ENCODE assay signal across 13 cellular contexts in the genomic region with DNA sequence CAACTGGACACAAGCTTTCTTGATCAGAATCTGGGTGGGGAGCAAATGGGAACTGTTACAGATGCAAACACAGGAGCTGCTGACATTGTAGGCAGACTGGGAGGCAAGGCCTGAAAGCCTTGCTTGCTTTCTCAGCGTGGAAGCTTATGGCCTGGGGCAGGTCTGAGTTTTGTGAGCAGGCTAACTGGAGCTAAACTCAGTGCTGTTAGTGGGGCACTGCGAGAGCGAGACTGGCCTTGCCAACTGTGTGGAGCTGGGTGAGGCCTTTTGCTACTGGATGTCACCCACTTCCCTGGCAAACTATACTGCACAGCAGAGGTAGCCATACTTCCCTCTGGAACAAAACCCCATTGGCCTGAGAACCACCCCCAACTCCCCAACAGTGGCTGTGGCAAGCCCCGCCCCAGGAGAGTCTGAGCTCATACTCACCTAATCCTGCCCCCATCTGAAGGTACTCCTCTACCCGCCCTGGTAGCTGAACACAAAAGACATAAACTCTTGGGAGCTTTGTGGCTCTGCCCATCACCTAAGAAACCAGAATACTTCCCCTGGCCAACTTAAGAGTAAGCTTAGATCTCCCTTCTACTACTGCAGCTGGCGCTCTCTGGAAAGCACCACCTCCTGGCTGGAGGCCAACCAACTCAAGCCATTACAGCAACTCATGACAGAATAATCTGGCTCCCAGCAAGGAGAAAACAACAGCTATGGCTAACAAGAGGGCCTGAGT. TPM values are rescaled to one million over a fixed set of nuclear protein-coding genes. Genes with fewer than 3 reads are reported as not detected.
A peak's percentile ranks its signal among the peaks of the same experiment; 100 is the strongest.
DNase-seq lines count a peak whose midpoint lies in the region; ATAC-seq, FAIRE-seq and TF ChIP-seq lines count a peak whose summit lies in the region.
"Had no signal": no experiment of that assay in that cellular context is flagged by ENCODE, and none has a peak within 500 bp of the region (broad histone marks: within the 10 kb centered on the region; RNA-seq: fewer than 3 reads in every experiment).

No MANE protein-coding gene starts in this region.

- H3K4me1 ChIP-seq in GM12878 (ENCODE audit: control insufficient read depth, insufficient read depth, low read length) (no peaks in the 10 kb centered on the region), tibial nerve (no peaks in the 10 kb centered on the region)

- no peak for TF ChIP-seq RAD21 in GM12878 (IDR thresholded peaks at IDR 0.05; ENCODE audit: insufficient read depth, low read depth, low read length)

- H3K27ac ChIP-seq in GM12878 (ENCODE audit: control insufficient read depth, insufficient read depth) (no peak overlapping the region), tibial nerve (no peak overlapping the region)
- H3K27ac ChIP-seq: HL-60 had no signal

- RAD21 ChIA-PET in GM12878 (lab: Charles Lee; ENCODE audit: unreplicated experiment), result interaction anchor here (0.9 to 2.3 kb wide), 4 partner anchors 9 to 46 kb away, joined by 4 to 7 read pairs (median 6); no protein-coding TSS in a partner anchor

- no peak overlapping the region for H3K4me2 ChIP-seq in GM12878 (ENCODE audit: control insufficient read depth, insufficient read depth)

- H3K4me3 ChIP-seq in GM12878 (no peak overlapping the region), tibial nerve (no peak overlapping the region)

- no TSS peak for BruUV-seq in GM12878 (replicated peaks; lab: Mats Ljungman, UMichigan)

- no peak overlapping the region for H2AFZ ChIP-seq in GM12878 (ENCODE audit: control insufficient read depth, low read depth, low read length)

- no peak for TF ChIP-seq EP300 in GM12878 (IDR thresholded peaks at IDR 0.05; ENCODE audit: borderline replicate concordance in 1 of 2, control insufficient read depth in 1 of 2, low read depth in 2 of 2, low read length in 2 of 2)
- no peak for TF ChIP-seq EP300 in tibial nerve (IDR thresholded peaks at IDR 0.05)

- CTCF ChIA-PET in GM12878 (lab: Yijun Ruan, JAX), result interaction anchor here (1.1 to 2.3 kb wide), 12 partner anchors 9 to 183 kb away, joined by 3 to 11 read pairs (median 4); no protein-coding TSS in a partner anchor

- no peak for FAIRE-seq in GM12878 (lab: Jason Lieb, UNC)

- DNase-seq in ACHN (peak; percentile 43), H4 (ENCODE audit: low spot score) (peak; percentile 10), GM12878 (ENCODE audit: low read depth, low spot score) (no peak), left ventricle myocardium superior (peak; percentile 58), G401 (ENCODE audit: low spot score) (no peak), tibial nerve (ENCODE audit: low spot score in 2 of 2) (no peak)
- DNase-seq: activated gamma-delta T cell, NCI-H1694 treated with DMSO at 0.1 percent for 48 hours, SIG-M5 had no signal

- in situ Hi-C loops in ACHN (cut with HindIII; ENCODE audit: low pct_ligation_motif_present, low pct_unique_long_range_greater_than_20kb, low sequenced_read_pairs) (no loop called here), GM12878 (cut with MboI) (no loop called here), G401 (cut with HindIII; ENCODE audit: low sequenced_read_pairs) (no loop called here)

- H3K27me3 ChIP-seq in GM12878 (replicated peaks in 1 of 2; ENCODE audit: control insufficient read depth in 2 of 2, insufficient read depth in 2 of 2, low read length in 1 of 2), result no peaks in the 10 kb centered on the region
- no peaks in the 10 kb centered on the region for H3K27me3 ChIP-seq in tibial nerve

- H4K20me1 ChIP-seq in GM12878 (ENCODE audit: control insufficient read depth, insufficient read depth), result no peaks in the 10 kb centered on the region

- H3K9me3 ChIP-seq in GM12878 (replicated peaks; ENCODE audit: control insufficient read depth, insufficient read depth, low read length) (no peaks in the 10 kb centered on the region), tibial nerve (no peaks in the 10 kb centered on the region)

- intact Hi-C loops in GM12878 (cut with micrococcal nuclease; ENCODE audit: unreplicated experiment) (no loop called here), left ventricle myocardium superior (cut with micrococcal nuclease) (no loop called here)

- no peak overlapping the region for H3K9ac ChIP-seq in GM12878 (ENCODE audit: control insufficient read depth, insufficient read depth, low read length)

- ATAC-seq in GM12878 (peak; percentile 84), left ventricle myocardium superior (peak; percentile 45), GM21381 (IDR thresholded peaks at IDR 0.05; ENCODE audit: unreplicated experiment) (no peak), GM18511 (IDR thresholded peaks at IDR 0.05; ENCODE audit: unreplicated experiment) (no peak)
- ATAC-seq: activated CD4-positive, CD25-positive, alpha-beta regulatory T cell treated with anti-CD3 and anti-CD28 coated beads, Interleukin-2, amount 50 U/mL, for 24 hours had no signal

- 13% methylated on average over 4 of the region's 6 CpGs for WGBS in GM12878 (ENCODE audit: insufficient coverage, insufficient replicate concordance, low lambda C conversion rate, missing lambda C conversion rate)
- 87 to 89% methylated on average over 5 to 6 of the region's 6 CpGs for WGBS in tibial nerve, 2 donors

- SMC1A ChIA-PET in GM12878 (lab: Charles Lee; ENCODE audit: uncharacterized antibody, unreplicated experiment), result interaction anchor here (0.7 to 5.3 kb wide), 10 partner anchors 9 to 182 kb away, joined by 3 to 23 read pairs (median 4); no protein-coding TSS in a partner anchor

- H3K79me2 ChIP-seq in GM12878 (ENCODE audit: control insufficient read depth, insufficient read depth, low read length), result no peaks in the 10 kb centered on the region

- no peaks in the 10 kb centered on the region for H3K36me3 ChIP-seq in GM12878 (ENCODE audit: control insufficient read depth in 2 of 2, insufficient read depth in 2 of 2, low read length in 1 of 2)
- H3K36me3 ChIP-seq in tibial nerve, result no peaks in the 10 kb centered on the region

- no peak for TF ChIP-seq POLR2A in GM12878 (IDR thresholded peaks at IDR 0.05; ENCODE audit: low read depth, low read length)
- no peak for TF ChIP-seq POLR2A in tibial nerve (IDR thresholded peaks at IDR 0.05)

- TF ChIP-seq CTCF in GM12878 (IDR thresholded peaks at IDR 0.05 in 2 of 3, conservative IDR thresholded peaks at IDR 0.05 in 1 of 3; ENCODE audit: control insufficient read depth in 2 of 3, extremely low read depth in 1 of 3, insufficient read depth in 1 of 3, low read depth in 3 of 3, low read length in 3 of 3), result no peak
- TF ChIP-seq CTCF in tibial nerve (IDR thresholded peaks at IDR 0.05), result no peak

- POLR2A ChIA-PET in GM12878 (lab: Charles Lee), result no interaction called here

TF ChIP-seq in GM12878, 131 proteins besides CTCF, POLR2A, EP300 and RAD21:
- TF ChIP-seq BRCA1 (IDR thresholded peaks at IDR 0.05; ENCODE audit: low read depth, low read length), result no peak
- TF ChIP-seq ATF7 (IDR thresholded peaks at IDR 0.05; ENCODE audit: low read depth), result peak; percentile 14; the same call in 1 of the 2 replicates
- TF ChIP-seq BHLHE40 (IDR thresholded peaks at IDR 0.05; ENCODE audit: borderline replicate concordance in 1 of 2, low read depth in 2 of 2, low read length in 1 of 2), result no peak

RNA-seq across cellular contexts. Expression of a gene that starts 42.9 kb away (rescaled TPM):
- 3.9 and 8.8 TPM in 2 replicates for total RNA-seq in H4 (2014; rRNA removed; shearing (Covaris generic))
- total RNA-seq in GM12878 (2013; cell fraction: nucleolus; rRNA removed), result 10.6 and 11.0 TPM in 2 replicates
- total RNA-seq in GM12878 (2014; rRNA removed) (2.3 and 2.7 TPM in 2 replicates), GM12878 (2014; rRNA removed; fragmentation: Illumina TruSeq; extraction: Trizol) (1.7 and 2.0 TPM in 2 replicates), GM12878 (2021) (1.8 and 2.0 TPM in 2 replicates), left ventricle myocardium superior (0.22 TPM), tibial nerve (1 to 10 TPM; 1.3 to 2.0 (median 1.7) TPM)
- 0.49 TPM for polyA plus RNA-seq in GM12878 (2011; ENCODE audit: low read depth)
- polyA plus RNA-seq in GM12878 (2011; rRNA removed) (11.6 and 23.6 TPM in 2 replicates), GM12878 (2014; fragmentation: Illumina TruSeq; extraction: Trizol) (2.2 and 3.2 TPM in 2 replicates), GM12878 (2014; fragmentation: Nextera tagmentation; extraction: Ambion mirVana) (1 to 10 TPM in 1 of 2 experiments, under 1 TPM in 1; 0.53 to 1.2 TPM), GM12878 (2014; rRNA removed) (2.1 and 2.2 TPM in 2 replicates), GM12878 (2016; fragmentation: Nextera tagmentation; extraction: Ambion mirVana) (1 to 10 TPM; 1.9 to 2.9 TPM)
- 5.4 and 6.0 TPM in 2 replicates for polyA plus RNA-seq in GM12878 (2011; cell fraction: cytosol; rRNA removed)
- polyA plus RNA-seq in GM12878 (2011; cell fraction: nucleus; rRNA removed), result 8.4 and 10.3 TPM in 2 replicates
- 0.69 and 0.72 TPM in 2 replicates for polyA plus RNA-seq in GM12878 (2012)
- polyA minus RNA-seq in GM12878 (2011; rRNA and poly(A)+ RNA removed), result 10.0 and 10.7 TPM in 2 replicates
- 2.1 and 2.7 TPM in 2 replicates for polyA minus RNA-seq in GM12878 (2011; cell fraction: cytosol; rRNA and poly(A)+ RNA removed)
- polyA minus RNA-seq in GM12878 (2011; cell fraction: nucleus; rRNA and poly(A)+ RNA removed), result 15.4 and 18.3 TPM in 2 replicates
- 1.8 and 2.2 TPM in 2 replicates for total RNA-seq in G401 (2014; rRNA removed; shearing (Covaris generic))

Comparison
In these comparisons a context has a peak if more than half of its experiments do, and no peak if none do; other contexts are left out.
1. DNase-seq: peak in ACHN (single experiment), H4 (single experiment) and left ventricle myocardium superior (single experiment); none in GM12878 (single experiment), G401 (single experiment) and tibial nerve (0 of 2).
2. ATAC-seq: peak in GM12878 (single experiment) and left ventricle myocardium superior (single experiment); none in GM21381 (single experiment) and GM18511 (single experiment).